Comparison of ENCODE assay signal across 22 cellular contexts in the genomic region with DNA sequence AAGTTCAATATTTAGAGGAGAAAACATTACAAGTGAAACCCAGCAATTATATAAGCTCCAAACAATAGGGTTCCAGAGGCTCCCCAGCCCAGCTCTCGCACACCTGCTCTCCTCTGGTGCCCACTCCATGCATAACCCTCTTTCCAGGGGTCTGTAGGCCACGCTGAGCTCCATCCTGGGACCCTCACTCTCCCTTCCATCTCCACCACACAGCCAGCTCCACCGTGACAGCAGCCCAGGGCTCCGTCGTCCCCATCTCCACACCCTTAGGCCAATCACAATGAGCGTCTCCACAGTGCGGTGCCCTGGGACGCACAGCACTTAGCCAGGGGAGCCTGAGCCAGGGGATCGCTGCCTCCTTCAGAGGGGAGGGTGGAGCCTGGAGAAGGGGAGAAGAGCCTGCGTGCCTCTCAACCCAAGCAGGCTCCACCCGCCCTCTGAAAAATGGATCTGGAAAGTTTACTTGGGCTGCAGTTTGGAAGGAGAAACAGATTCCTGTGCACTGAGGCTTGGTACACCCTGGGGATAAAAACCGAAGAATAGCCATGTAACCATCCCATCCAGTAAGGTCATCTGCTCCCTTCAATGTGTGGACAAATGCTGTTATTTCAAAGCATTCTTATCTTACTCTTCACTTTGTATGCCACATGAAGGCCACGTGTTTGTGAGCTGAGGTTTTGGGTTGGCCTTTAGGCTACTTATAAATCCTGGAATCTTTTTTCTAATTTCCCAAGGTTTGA.
DNase-seq lines count a peak whose midpoint lies in the region; ATAC-seq and TF ChIP-seq lines count a peak whose summit lies in the region.
"Had no signal": no experiment of that assay in that cellular context is flagged by ENCODE, and none has a peak within 500 bp of the region (broad histone marks: within the 10 kb centered on the region; RNA-seq: fewer than 3 reads in every experiment).

No MANE protein-coding gene starts in this region.

- no peaks in the 10 kb centered on the region for H3K36me3 Mint-ChIP-seq in endodermal cell (ENCODE audit: low read depth)
- H3K36me3 Mint-ChIP-seq: CD4-positive, CD25-positive, alpha-beta regulatory T cell; IgD-negative memory B cell had no signal

- H3K27me3 Mint-ChIP-seq in endodermal cell (ENCODE audit: insufficient read depth): no peaks in the 10 kb centered on the region
- H3K27me3 Mint-ChIP-seq: IgD-negative memory B cell had no signal

- H3K4me3 Mint-ChIP-seq in endodermal cell: no peak overlapping the region
- H3K4me3 Mint-ChIP-seq: B cell; CD4-positive, CD25-positive, alpha-beta regulatory T cell; IgD-negative memory B cell had no signal

- H3K27ac ChIP-seq in right atrium auricular region: no peak overlapping the region
- H3K27ac ChIP-seq in heart right ventricle: no peak overlapping the region
- no peak overlapping the region for H3K27ac ChIP-seq in endodermal cell (ENCODE audit: low read depth, low read length)
- no peak overlapping the region for H3K27ac ChIP-seq in left lung
- H3K27ac ChIP-seq in thyroid gland: peak overlapping the region; percentile 42 to 78 (median 58)
- H3K27ac ChIP-seq: 22Rv1 had no signal

- H3K4me1 Mint-ChIP-seq in endodermal cell: peaks cover 4% of the 10 kb centered on the region
- H3K4me1 Mint-ChIP-seq: B cell, IgD-negative memory B cell had no signal

- no peak for TF ChIP-seq POLR2A in thyroid gland (IDR thresholded peaks at IDR 0.05)

- ATAC-seq in heart right ventricle (no peak), left lung (peak; percentile 79), GM18873 (IDR thresholded peaks at IDR 0.05; ENCODE audit: low FRiP score, unreplicated experiment) (no peak), GM19455 (IDR thresholded peaks at IDR 0.05; ENCODE audit: unreplicated experiment) (no peak)

- no peak overlapping the region for H3K9ac ChIP-seq in endodermal cell (ENCODE audit: extremely low read depth, low read length, poor library complexity, severe bottlenecking)

- H3K36me3 ChIP-seq in right atrium auricular region (no peaks in the 10 kb centered on the region), heart right ventricle (no peaks in the 10 kb centered on the region), endodermal cell (ENCODE audit: control insufficient read depth, insufficient read depth, low read length) (no peaks in the 10 kb centered on the region), left lung (no peaks in the 10 kb centered on the region), thyroid gland (no peaks in the 10 kb centered on the region)

- H3K4me1 ChIP-seq in right atrium auricular region (no peaks in the 10 kb centered on the region), heart right ventricle (no peaks in the 10 kb centered on the region), endodermal cell (ENCODE audit: control insufficient read depth, insufficient read depth, low read length) (no peaks in the 10 kb centered on the region), left lung (no peaks in the 10 kb centered on the region), thyroid gland (peaks cover 19 to 24% of the 10 kb centered on the region in 2 donors)
- H3K4me1 ChIP-seq: Caco-2 had no signal

- DNase-seq in right atrium auricular region (ENCODE audit: low spot score) (peak; percentile 16), heart right ventricle (no peak), endodermal cell (peak; percentile 67), left lung (no peak), thyroid gland (peak; percentile 85 to 89), SIG-M5 treated with dmso at 0.1 percent for 504 hours (lab: John Stamatoyannopoulos, UW; ENCODE audit: unreplicated experiment) (no peak)
- DNase-seq: Caco-2; CD4-positive, CD25-positive, alpha-beta regulatory T cell; NCI-H1105 treated with DMSO at 0.1 percent for 48 hours; NCI-H187 treated with DMSO at 0.1 percent for 48 hours; NCI-H2171; NCI-H446; NCI-H69; NK-92 treated with Interleukin-12 subunit alpha and Interleukin-12 subunit beta, amount 100 ng/mL, for 24 hours; OCI-M1; RPMI8226; SIG-M5 had no signal

- TF ChIP-seq CTCF in right atrium auricular region (IDR thresholded peaks at IDR 0.05) (no peak), heart right ventricle (IDR thresholded peaks at IDR 0.05) (no peak), endodermal cell (conservative IDR thresholded peaks at IDR 0.05) (no peak), left lung (IDR thresholded peaks at IDR 0.05) (no peak), thyroid gland (IDR thresholded peaks at IDR 0.05) (no peak)

- no peak overlapping the region for H3K4me3 ChIP-seq in right atrium auricular region
- no peak overlapping the region for H3K4me3 ChIP-seq in heart right ventricle
- no peak overlapping the region for H3K4me3 ChIP-seq in endodermal cell (ENCODE audit: low read length)
- H3K4me3 ChIP-seq in left lung: no peak overlapping the region
- no peak overlapping the region for H3K4me3 ChIP-seq in thyroid gland (replicated peaks in 1 of 3)

- H3K27ac Mint-ChIP-seq in endodermal cell: no peak overlapping the region
- H3K27ac Mint-ChIP-seq: B cell; CD4-positive, CD25-positive, alpha-beta regulatory T cell; IgD-negative memory B cell had no signal

- 48 to 49% methylated on average over 13 of the region's 13 CpGs for WGBS in heart right ventricle, 2 donors
- 85 to 87% methylated on average over 7 to 13 of the region's 13 CpGs for WGBS in endodermal cell (ENCODE audit: insufficient coverage in 1 of 2, insufficient read length in 1 of 2), 2 experiments
- WGBS in thyroid gland, 2 donors: 25 to 42% methylated on average over 13 of the region's 13 CpGs

- H3K9me3 ChIP-seq in right atrium auricular region (no peaks in the 10 kb centered on the region), heart right ventricle (no peaks in the 10 kb centered on the region), endodermal cell (ENCODE audit: control insufficient read depth, low read length) (no peaks in the 10 kb centered on the region), left lung (no peaks in the 10 kb centered on the region), thyroid gland (no peaks in the 10 kb centered on the region)
- H3K9me3 ChIP-seq: Caco-2 had no signal

- no peaks in the 10 kb centered on the region for H3K9me3 Mint-ChIP-seq in endodermal cell
- H3K9me3 Mint-ChIP-seq: CD4-positive, CD25-positive, alpha-beta regulatory T cell had no signal

- intact Hi-C loops in heart right ventricle (cut with DNase I) (no loop called here), left lung (cut with DNase I) (no loop called here), thyroid gland (cut with DNase I) (no loop called here)

- H3K27me3 ChIP-seq in right atrium auricular region (no peaks in the 10 kb centered on the region), heart right ventricle (peaks cover 0 to 4% (median 0%) of the 10 kb centered on the region in 7 donors), endodermal cell (ENCODE audit: control insufficient read depth, insufficient read depth, low read length, poor library complexity, severe bottlenecking) (no peaks in the 10 kb centered on the region), left lung (no peaks in the 10 kb centered on the region), thyroid gland (no peaks in the 10 kb centered on the region)

Comparison
In these comparisons a context has a peak if more than half of its experiments do, and no peak if none do; other contexts are left out.
1. DNase-seq: peak in right atrium auricular region (single experiment), endodermal cell (single experiment) and thyroid gland (2 of 2); none in heart right ventricle (0 of 2), left lung (0 of 2) and SIG-M5 treated with dmso at 0.1 percent for 504 hours (single experiment).
2. H3K27ac ChIP-seq: peak in thyroid gland (3 of 3); none in right atrium auricular region (0 of 2), heart right ventricle (0 of 10), endodermal cell (single experiment) and left lung (0 of 2).